In genomic region chr1:8019229-8019620, GRCh38 we compare ENCODE assay signal across 13 cellular contexts. TPM values are rescaled to one million over a fixed set of nuclear protein-coding genes. Genes with fewer than 3 reads are reported as not detected.
DNase-seq lines count a peak whose midpoint lies in the region; TF ChIP-seq lines count a peak whose summit lies in the region.
"Had no signal": no experiment of that assay in that cellular context is flagged by ENCODE, and none has a peak within 500 bp of the region (broad histone marks: within the 10 kb centered on the region; RNA-seq: fewer than 3 reads in every experiment).

No MANE protein-coding gene starts in this region.

- TF ChIP-seq POLR2A in stomach (IDR thresholded peaks at IDR 0.05) = no peak

- TF ChIP-seq EP300 in stomach (IDR thresholded peaks at IDR 0.05) = no peak

- peak overlapping the region; percentile 82 for H2BK120ac ChIP-seq in mesendoderm (ENCODE audit: low read depth, low read length)

- 91% methylated on average over 5 of the region's 5 CpGs for WGBS in HUES64
- WGBS in mesendoderm (ENCODE audit: extremely low coverage, insufficient coverage, low lambda C conversion rate) = no CpG with 5 or more reads among the region's 5 CpGs
- WGBS in stomach, 5 donors = 95 to 98% (median 97%) methylated on average over 5 of the region's 5 CpGs

- H3K23ac ChIP-seq in mesendoderm (ENCODE audit: low read length) = no peak overlapping the region

- H3K27me3 ChIP-seq in HUES64 (ENCODE audit: insufficient read depth, low read length) (no peaks in the 10 kb centered on the region), dorsolateral prefrontal cortex (no peaks in the 10 kb centered on the region), mesendoderm (ENCODE audit: insufficient read depth, low read length, poor library complexity) (no peaks in the 10 kb centered on the region), stomach (no peaks in the 10 kb centered on the region)

- H2AK5ac ChIP-seq in mesendoderm (ENCODE audit: low read length) = no peak overlapping the region

- H3K27ac ChIP-seq in HUES64 (ENCODE audit: low read depth, low read length) (peak overlapping the region; percentile 27; the same call in 1 of the 2 replicates), dorsolateral prefrontal cortex (peak overlapping the region in 44 of 59 donors; percentile 3 to 93 (median 84)), mesendoderm (ENCODE audit: low read depth, low read length) (peak overlapping the region; percentile 6), stomach (peak overlapping the region in 4 of 5 donors; percentile 52 to 98 (median 76))

- H2BK15ac ChIP-seq in mesendoderm (replicated peaks; ENCODE audit: low read depth) = no peak overlapping the region

- intact Hi-C loops in dorsolateral prefrontal cortex (cut with DNase I) = loop anchor here (5.0 kb wide), 2 partner anchors 37 to 42 kb away; no protein-coding TSS in a partner anchor
- intact Hi-C loops in stomach (cut with DNase I; ENCODE audit: low total_unique reads) = no loop called here
- intact Hi-C loops in posterior vena cava (cut with DNase I) = loop anchor here in 1 of 2 donors (10.0 kb wide), 1 partner anchor 326 kb away; no protein-coding TSS in a partner anchor

- peaks cover 89% of the 10 kb centered on the region for H3K4me1 ChIP-seq in HUES64 (ENCODE audit: insufficient read depth, low read length)
- peaks cover 11% of the 10 kb centered on the region for H3K4me1 ChIP-seq in mesendoderm (ENCODE audit: control insufficient read depth, low read depth, low read length)
- H3K4me1 ChIP-seq in stomach = peaks cover 43 to 98% (median 80%) of the 10 kb centered on the region in 4 donors

- H4K8ac ChIP-seq in mesendoderm (ENCODE audit: low read depth, low read length) = peak overlapping the region; percentile 86

- H3K4ac ChIP-seq in mesendoderm (ENCODE audit: low read depth, low read length) = no peak overlapping the region

- peak overlapping the region; percentile 97 for H3K18ac ChIP-seq in mesendoderm (ENCODE audit: low read length)

- H4K5ac ChIP-seq in mesendoderm (ENCODE audit: low read length) = no peak overlapping the region

- no peak overlapping the region for H3K9ac ChIP-seq in HUES64 (ENCODE audit: low read depth, low read length)
- H3K9ac ChIP-seq in mesendoderm (ENCODE audit: low read length) = no peak overlapping the region

- peaks cover 59% of the 10 kb centered on the region for H3K79me2 ChIP-seq in mesendoderm (ENCODE audit: control insufficient read depth, insufficient read depth, low read length)

- TF ChIP-seq CTCF in dorsolateral prefrontal cortex (IDR thresholded peaks at IDR 0.05 in 54 of 56, conservative IDR thresholded peaks at IDR 0.05 in 2 of 56; ENCODE audit: low read depth in 1 of 56, partially characterized antibody in 56 of 56) = no peak
- no peak for TF ChIP-seq CTCF in stomach (IDR thresholded peaks at IDR 0.05)

- H3K79me1 ChIP-seq in mesendoderm (ENCODE audit: low read length) = peaks cover 2% of the 10 kb centered on the region

- no peaks in the 10 kb centered on the region for H3K9me3 ChIP-seq in HUES64 (ENCODE audit: insufficient read depth, low read depth, low read length)
- H3K9me3 ChIP-seq in stomach = no peaks in the 10 kb centered on the region

- no peak overlapping the region for H3K4me2 ChIP-seq in mesendoderm (ENCODE audit: low read length)

- H3K36me3 ChIP-seq in HUES64 (ENCODE audit: insufficient read depth, low read length) = peaks cover 14% of the 10 kb centered on the region
- peaks cover 1% of the 10 kb centered on the region for H3K36me3 ChIP-seq in mesendoderm (ENCODE audit: control insufficient read depth, insufficient read depth, low read length)
- H3K36me3 ChIP-seq in stomach = peaks cover 5 to 11% (median 6%) of the 10 kb centered on the region in 4 donors

- no peak overlapping the region for H3K56ac ChIP-seq in mesendoderm (ENCODE audit: low read length)

- H3K4me3 ChIP-seq in HUES64 (ENCODE audit: low read length) (no peak overlapping the region), dorsolateral prefrontal cortex (no peak overlapping the region), mesendoderm (ENCODE audit: low read length) (no peak overlapping the region), stomach (no peak overlapping the region)

- DNase-seq in dorsolateral prefrontal cortex (no peak), mesendoderm (peak; percentile 18), stomach (no peak), posterior vena cava (ENCODE audit: low spot score) (no peak), kidney glomerular epithelial cell (lab: John Stamatoyannopoulos, UW) (no peak), 8988T (no peak)
- DNase-seq in activated T-cell treated with anti-CD3 and anti-CD28 coated beads, Interleukin-2, amount 50 U/mL, for 1 hour = no peak
- DNase-seq: activated CD4-positive, alpha-beta T cell treated with anti-CD3 and anti-CD28 coated beads for 36 hours; anterior cingulate cortex; GOT3; stimulated activated CD4-positive, alpha-beta T cell treated with anti-CD3 and anti-CD28 coated beads, Interleukin-15, amount 100 ng/mL, for 24 hours; T-helper 1 cell had no signal

- H2BK5ac ChIP-seq in mesendoderm (ENCODE audit: low read length) = no peak overlapping the region

RNA-seq across cellular contexts. Expression of gene ERRFI1, which starts 6.9 kb away (rescaled TPM):
- 31.2 TPM for polyA plus RNA-seq in HUES64 (2013, experiment 1 of 2)
- 30.6 TPM for polyA plus RNA-seq in HUES64 (2013, experiment 2 of 2)
- total RNA-seq in dorsolateral prefrontal cortex (10 to 100 TPM; 24.9 to 58.2 (median 34.7) TPM), stomach (100 to 1,000 TPM in 3 of 5 donors, 10 to 100 TPM in 1, 1 to 10 TPM in 1; 3.5 to 201 (median 134) TPM), posterior vena cava (100 to 1,000 TPM in 1 of 2 donors, 10 to 100 TPM in 1; 84.4 to 151 TPM)
- 16.0 TPM for polyA plus RNA-seq in mesendoderm (2013, experiment 1 of 2)
- 17.5 TPM for polyA plus RNA-seq in mesendoderm (2013, experiment 2 of 2)
- 10 to 100 TPM; 31.4 to 47.7 (median 41.4) TPM for polyA plus RNA-seq in stomach

RNA-seq across cellular contexts. Expression of gene PARK7, which starts 57.7 kb away (rescaled TPM):
- 314 TPM for polyA plus RNA-seq in HUES64 (2013, experiment 1 of 2)
- 307 TPM for polyA plus RNA-seq in HUES64 (2013, experiment 2 of 2)
- total RNA-seq in dorsolateral prefrontal cortex = 100 to 1,000 TPM; 184 to 358 (median 294) TPM
- 277 TPM for polyA plus RNA-seq in mesendoderm (2013, experiment 1 of 2)
- 273 TPM for polyA plus RNA-seq in mesendoderm (2013, experiment 2 of 2)
- 100 to 1,000 TPM in 2 of 5 donors, 10 to 100 TPM in 3; 41.4 to 149 (median 98.1) TPM for total RNA-seq in stomach
- 100 to 1,000 TPM; 281 to 350 (median 311) TPM for polyA plus RNA-seq in stomach
- total RNA-seq in posterior vena cava = 100 to 1,000 TPM; 192 to 209 TPM

Comparison
In these comparisons a context has a peak if more than half of its experiments do, and no peak if none do; other contexts are left out.
1. H3K27ac ChIP-seq: peak in every context shown above with its lines; median percentile 84 in dorsolateral prefrontal cortex; 76 in stomach; 27 in HUES64; 6 in mesendoderm.